In genomic region chr12:107365703-107366102, GRCh38 we compare ENCODE assay signal across 28 cellular contexts.
"Had no signal": no experiment of that assay in that cellular context is flagged by ENCODE, and none has a peak within 500 bp of the region (broad histone marks: within the 10 kb centered on the region; RNA-seq: fewer than 3 reads in every experiment).

No MANE protein-coding gene starts in this region.

- H3K27me3 Mint-ChIP-seq: activated CD8-positive, alpha-beta T cell treated with anti-CD3 and anti-CD28 coated beads for 36 hours; activated naive CD4-positive, alpha-beta T cell treated with anti-CD3 and anti-CD28 coated beads, Interleukin-2, amount 10 ng/mL, durations not matched to agents 7 days and 5 days; effector memory CD8-positive, alpha-beta T cell had no signal

- ATAC-seq: activated CD4-positive, CD25-positive, alpha-beta regulatory T cell treated with anti-CD3 and anti-CD28 coated beads, Interleukin-2, amount 50 U/mL, for 24 hours; activated CD8-positive, alpha-beta T cell treated with anti-CD3 and anti-CD28 coated beads for 36 hours; activated naive CD4-positive, alpha-beta T cell treated with anti-CD3 and anti-CD28 coated beads, Interleukin-2, amount 50 U/mL, for 72 hours; activated T-cell treated with anti-CD3 and anti-CD28 coated beads, Interleukin-2, amount 50 U/mL, for 4 hours; body of pancreas; effector memory CD8-positive, alpha-beta T cell; heart left ventricle had no signal

- DNase-seq: activated B cell treated with CpG ODN at 0.5 μM for 24 hours; activated CD4-positive, alpha-beta T cell treated with anti-CD3 and anti-CD28 coated beads for 48 hours; activated CD4-positive, alpha-beta T cell treated with anti-CD3 and anti-CD28 coated beads, Interleukin-2, amount 50 U/mL, for 1 hour; activated CD4-positive, alpha-beta T cell treated with anti-CD3 and anti-CD28 coated beads, Interleukin-2, amount 50 U/mL, for 48 hours; activated CD8-positive, alpha-beta memory T cell treated with anti-CD3 and anti-CD28 coated beads for 24 hours; activated CD8-positive, alpha-beta T cell treated with anti-CD3 and anti-CD28 coated beads for 36 hours; activated gamma-delta T cell; activated naive CD4-positive, alpha-beta T cell; activated naive CD4-positive, alpha-beta T cell treated with anti-CD3 and anti-CD28 coated beads, Interleukin-2, amount 10 ng/mL, durations not matched to agents 7 days and 5 days; activated T-cell treated with anti-CD3 and anti-CD28 coated beads, Interleukin-2, amount 50 U/mL, for 4 hours; adrenal gland; amygdala; aorta; body of pancreas; caudate nucleus; cortex of kidney; dermis blood vessel endothelial cell; effector CD4-positive, alpha-beta T cell; effector memory CD8-positive, alpha-beta T cell; foreskin fibroblast; heart left ventricle; T-helper 1 cell; T-helper 2 cell had no signal

- H3K27me3 ChIP-seq: body of pancreas had no signal

- H3K27ac Mint-ChIP-seq: activated B cell treated with CpG ODN at 0.5 μM for 24 hours; activated CD8-positive, alpha-beta T cell treated with anti-CD3 and anti-CD28 coated beads for 36 hours; activated naive CD4-positive, alpha-beta T cell treated with anti-CD3 and anti-CD28 coated beads, Interleukin-2, amount 50 U/mL, for 72 hours; activated T-helper 2 cell treated with anti-CD3 and anti-CD28 coated beads, Interferon-gamma antibody, Interleukin-2, Interleukin-4, amounts not matched to agents 10 μg/mL and 5 μg/mL and 100 μg/mL, durations not matched to agents 14 hours and 24 hours and 36 hours; effector memory CD8-positive, alpha-beta T cell had no signal

- H3K4me3 ChIP-seq: adrenal gland, body of pancreas, heart left ventricle had no signal

- H3K4me1 ChIP-seq: adrenal gland, body of pancreas had no signal

- H3K27ac ChIP-seq: adrenal gland, body of pancreas, epithelial cell of prostate, heart left ventricle, VCaP had no signal

- H3K36me3 Mint-ChIP-seq: activated naive CD4-positive, alpha-beta T cell treated with anti-CD3 and anti-CD28 coated beads, Interleukin-2, amount 50 U/mL, for 72 hours had no signal

- H3K36me3 ChIP-seq: adrenal gland, heart left ventricle had no signal

- H3K9me3 Mint-ChIP-seq: activated B cell treated with CpG ODN at 0.5 μM for 24 hours; activated CD8-positive, alpha-beta T cell treated with anti-CD3 and anti-CD28 coated beads for 36 hours; activated naive CD4-positive, alpha-beta T cell treated with anti-CD3 and anti-CD28 coated beads, Interleukin-2, amount 10 ng/mL, durations not matched to agents 7 days and 5 days; activated naive CD4-positive, alpha-beta T cell treated with anti-CD3 and anti-CD28 coated beads, Interleukin-2, amount 50 U/mL, for 72 hours; activated T-cell treated with anti-CD3 and anti-CD28 coated beads, Interleukin-2, amount 50 U/mL, for 4 hours; activated T-helper 2 cell treated with anti-CD3 and anti-CD28 coated beads, Interferon-gamma antibody, Interleukin-2, Interleukin-4, amounts not matched to agents 10 μg/mL and 5 μg/mL and 100 μg/mL, durations not matched to agents 14 hours and 24 hours and 36 hours; effector memory CD8-positive, alpha-beta T cell had no signal

- H3K4me3 Mint-ChIP-seq: activated B cell treated with CpG ODN at 0.5 μM for 24 hours; activated CD8-positive, alpha-beta T cell treated with anti-CD3 and anti-CD28 coated beads for 36 hours; activated naive CD4-positive, alpha-beta T cell treated with anti-CD3 and anti-CD28 coated beads, Interleukin-2, amount 10 ng/mL, durations not matched to agents 7 days and 5 days; activated T-cell treated with anti-CD3 and anti-CD28 coated beads, Interleukin-2, amount 50 U/mL, for 4 hours; effector memory CD8-positive, alpha-beta T cell had no signal

- H3K9me3 ChIP-seq: adrenal gland, body of pancreas, heart left ventricle had no signal
